In the genomic region with DNA sequence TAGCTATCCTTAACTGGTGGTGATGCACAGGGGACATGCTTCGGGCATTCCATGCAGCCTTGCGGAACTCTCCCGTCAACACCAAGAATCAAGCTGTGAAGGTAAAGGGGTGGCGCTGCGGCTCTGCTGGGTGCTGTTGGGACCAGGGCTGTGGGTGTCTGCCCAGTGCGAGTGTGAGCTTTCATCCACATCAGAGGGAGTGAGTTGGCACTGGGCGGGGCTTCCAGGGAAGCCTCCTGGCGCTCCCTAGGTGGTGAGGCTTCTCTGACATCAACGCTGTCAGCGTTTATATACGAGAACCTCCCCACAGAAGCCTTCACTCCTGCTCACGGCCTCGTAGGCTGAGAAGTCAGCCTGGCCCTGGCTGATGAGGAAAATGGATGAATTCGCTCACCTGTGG, we compare ENCODE assay signal across 14 cellular contexts. TPM values are rescaled to one million over a fixed set of nuclear protein-coding genes. Genes with fewer than 3 reads are reported as not detected.
DNase-seq lines count a peak whose midpoint lies in the region; ATAC-seq and TF ChIP-seq lines count a peak whose summit lies in the region.
"Had no signal": no experiment of that assay in that cellular context is flagged by ENCODE, and none has a peak within 500 bp of the region (broad histone marks: within the 10 kb centered on the region; RNA-seq: fewer than 3 reads in every experiment).

No MANE protein-coding gene starts in this region.

- H3K27ac ChIP-seq in right atrium auricular region, result no peak overlapping the region

- TF ChIP-seq CTCF in right atrium auricular region (IDR thresholded peaks at IDR 0.05) (no peak), epithelial cell of esophagus (IDR thresholded peaks at IDR 0.05; ENCODE audit: insufficient read depth, low read depth, low read length, missing control alignments) (no peak)

- no peaks in the 10 kb centered on the region for H3K27me3 ChIP-seq in right atrium auricular region
- H3K27me3 ChIP-seq: heart left ventricle had no signal

- DNase-seq in Right ventricle myocardium superior (peak; percentile 29), right atrium auricular region (ENCODE audit: low spot score) (no peak), T1000 (lab: John Stamatoyannopoulos, UW) (peak; percentile 12), epithelial cell of esophagus (ENCODE audit: low read depth) (peak; percentile 65), superior temporal gyrus (ENCODE audit: extremely low spot score) (peak; percentile 20), DMS 273 (lab: John Stamatoyannopoulos, UW; ENCODE audit: unreplicated experiment) (no peak), NOMO-1 (lab: John Stamatoyannopoulos, UW; ENCODE audit: unreplicated experiment in 2 of 2) (no peak)
- DNase-seq: heart left ventricle, left ventricle myocardium superior, NCI-H2081, OCI-M1 had no signal

- H3K9me3 ChIP-seq in right atrium auricular region, result no peaks in the 10 kb centered on the region
- H3K9me3 ChIP-seq: heart left ventricle had no signal

- H3K4me1 ChIP-seq in right atrium auricular region, result peaks cover 0 to 48% of the 10 kb centered on the region in 2 donors

- H3K4me3 ChIP-seq in right atrium auricular region (no peak overlapping the region), epithelial cell of esophagus (ENCODE audit: low read length) (no peak overlapping the region)

- intact Hi-C loops in Right ventricle myocardium superior (cut with DNase I), result no loop called here

- H3K36me3 ChIP-seq in right atrium auricular region, result peaks cover 51% of the 10 kb centered on the region

- ATAC-seq in Right ventricle myocardium superior (ENCODE audit: poor library complexity), result no peak
- no peak for ATAC-seq in GM19455 (IDR thresholded peaks at IDR 0.05; ENCODE audit: unreplicated experiment)
- ATAC-seq: heart left ventricle, left ventricle myocardium superior had no signal

RNA-seq across cellular contexts. Expression of a gene that starts 11.7 kb away (rescaled TPM):
- total RNA-seq in Right ventricle myocardium superior (37.8 TPM), right atrium auricular region (10 to 100 TPM; 21.7 to 23.5 TPM)

RNA-seq across cellular contexts. Expression of a gene that starts 11.9 kb away (rescaled TPM):
- total RNA-seq in Right ventricle myocardium superior, result 621 TPM
- 1,000 to 10,000 TPM in 1 of 2 donors, 100 to 1,000 TPM in 1; 846 to 1,378 TPM for total RNA-seq in right atrium auricular region

RNA-seq across cellular contexts. Expression of a gene that starts 20.4 kb away (rescaled TPM):
- not detected for total RNA-seq in Right ventricle myocardium superior
- total RNA-seq in right atrium auricular region, result not detected
- total RNA-seq: astrocyte, heart left ventricle, left ventricle myocardium superior, LHCN-M2 had no signal

Comparison
In these comparisons a context has a peak if more than half of its experiments do, and no peak if none do; other contexts are left out.
1. DNase-seq: peak in Right ventricle myocardium superior (single experiment), T1000 (single experiment), epithelial cell of esophagus (single experiment) and superior temporal gyrus (single experiment); none in right atrium auricular region (single experiment), DMS 273 (single experiment) and NOMO-1 (0 of 2).